1 cellular context compared by ENCODE assay signal in the genomic region with DNA sequence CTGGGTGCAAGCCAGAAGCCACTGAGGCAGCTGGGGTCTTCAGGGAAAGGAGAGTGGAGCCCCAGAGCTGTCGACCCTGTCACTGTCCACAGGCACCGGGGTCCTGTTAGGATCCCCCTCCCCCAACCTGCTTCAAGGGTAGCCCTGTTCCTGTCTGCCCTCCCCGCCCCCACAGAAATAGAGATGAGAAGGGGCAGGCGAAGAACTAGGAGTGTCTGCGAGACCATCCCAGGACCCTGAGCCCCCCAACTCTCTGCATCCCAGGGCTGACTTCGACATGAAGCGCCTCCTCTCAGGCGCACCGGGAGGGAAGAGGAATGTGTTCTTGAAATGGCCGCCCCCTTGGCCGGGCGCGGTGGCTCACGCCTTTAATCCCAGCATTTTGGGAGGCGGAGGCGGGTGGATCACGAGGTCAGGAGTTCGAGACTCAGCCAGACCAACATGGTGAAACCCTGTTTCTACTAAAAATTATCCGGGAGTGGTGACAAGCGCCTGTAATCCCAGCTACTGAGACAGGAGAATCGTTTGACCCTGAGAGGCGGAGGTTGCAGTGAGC.
TF ChIP-seq lines count a peak whose summit lies in the region.

No MANE protein-coding gene starts in this region.

TF ChIP-seq in GM12878, 131 proteins besides CTCF, POLR2A, EP300 and RAD21:
- TF ChIP-seq ZBED1 (IDR thresholded peaks at IDR 0.05; ENCODE audit: borderline replicate concordance) (no peak), RCOR1 (conservative IDR thresholded peaks at IDR 0.05; ENCODE audit: low read depth, low read length) (no peak), BACH1 (IDR thresholded peaks at IDR 0.05; ENCODE audit: borderline replicate concordance) (0 out of 2 replicates have a peak, but pooled peaks have one; percentile 9), CBFB (IDR thresholded peaks at IDR 0.05; ENCODE audit: low read depth) (no peak), SMAD5 (IDR thresholded peaks at IDR 0.05; ENCODE audit: low read depth) (0 out of 2 replicates have a peak, but pooled peaks have one; percentile 22), YY1 (IDR thresholded peaks at IDR 0.05; ENCODE audit: low read depth, low read length) (peak; percentile 73; the same call in 1 of the 2 replicates), MEF2B (IDR thresholded peaks at IDR 0.05; ENCODE audit: partially characterized antibody, poor library complexity, severe bottlenecking) (peak; percentile 7), SREBF2 (IDR thresholded peaks at IDR 0.05; ENCODE audit: low read length) (peak; percentile 61; the same call in 1 of the 2 replicates), EGR1 (IDR thresholded peaks at IDR 0.05; ENCODE audit: borderline replicate concordance in 1 of 2, low read depth in 2 of 2, low read length in 2 of 2) (peak in 1 of 2 experiments; percentile 17; a peak in 1 of 3 replicates), WRNIP1 (IDR thresholded peaks at IDR 0.05; ENCODE audit: borderline replicate concordance, low read depth, low read length) (no peak), IKZF1 (conservative IDR thresholded peaks at IDR 0.05) (0 out of 2 replicates have a peak, but pooled peaks have one; percentile 6), LARP7 (IDR thresholded peaks at IDR 0.05) (0 out of 2 replicates have a peak, but pooled peaks have one; percentile 7), NBN (IDR thresholded peaks at IDR 0.05) (peak; percentile 48)
- TF ChIP-seq, protein P1, sequence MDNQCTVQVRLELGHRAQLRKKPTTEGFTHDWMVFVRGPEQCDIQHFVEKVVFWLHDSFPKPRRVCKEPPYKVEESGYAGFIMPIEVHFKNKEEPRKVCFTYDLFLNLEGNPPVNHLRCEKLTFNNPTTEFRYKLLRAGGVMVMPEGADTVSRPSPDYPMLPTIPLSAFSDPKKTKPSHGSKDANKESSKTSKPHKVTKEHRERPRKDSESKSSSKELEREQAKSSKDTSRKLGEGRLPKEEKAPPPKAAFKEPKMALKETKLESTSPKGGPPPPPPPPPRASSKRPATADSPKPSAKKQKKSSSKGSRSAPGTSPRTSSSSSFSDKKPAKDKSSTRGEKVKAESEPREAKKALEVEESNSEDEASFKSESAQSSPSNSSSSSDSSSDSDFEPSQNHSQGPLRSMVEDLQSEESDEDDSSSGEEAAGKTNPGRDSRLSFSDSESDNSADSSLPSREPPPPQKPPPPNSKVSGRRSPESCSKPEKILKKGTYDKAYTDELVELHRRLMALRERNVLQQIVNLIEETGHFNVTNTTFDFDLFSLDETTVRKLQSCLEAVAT (IDR thresholded peaks at IDR 0.05), result 0 out of 2 replicates have a peak, but pooled peaks have one; percentile 14
- TF ChIP-seq, protein P2, sequence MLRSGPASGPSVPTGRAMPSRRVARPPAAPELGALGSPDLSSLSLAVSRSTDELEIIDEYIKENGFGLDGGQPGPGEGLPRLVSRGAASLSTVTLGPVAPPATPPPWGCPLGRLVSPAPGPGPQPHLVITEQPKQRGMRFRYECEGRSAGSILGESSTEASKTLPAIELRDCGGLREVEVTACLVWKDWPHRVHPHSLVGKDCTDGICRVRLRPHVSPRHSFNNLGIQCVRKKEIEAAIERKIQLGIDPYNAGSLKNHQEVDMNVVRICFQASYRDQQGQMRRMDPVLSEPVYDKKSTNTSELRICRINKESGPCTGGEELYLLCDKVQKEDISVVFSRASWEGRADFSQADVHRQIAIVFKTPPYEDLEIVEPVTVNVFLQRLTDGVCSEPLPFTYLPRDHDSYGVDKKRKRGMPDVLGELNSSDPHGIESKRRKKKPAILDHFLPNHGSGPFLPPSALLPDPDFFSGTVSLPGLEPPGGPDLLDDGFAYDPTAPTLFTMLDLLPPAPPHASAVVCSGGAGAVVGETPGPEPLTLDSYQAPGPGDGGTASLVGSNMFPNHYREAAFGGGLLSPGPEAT (IDR thresholded peaks at IDR 0.05; ENCODE audit: low read depth), result peak; percentile 47; the same call in 1 of the 2 replicates
TF ChIP-seq in GM12878: peak in this region for 11.
